ENCODE assay signal across 24 cellular contexts in the genomic region with DNA sequence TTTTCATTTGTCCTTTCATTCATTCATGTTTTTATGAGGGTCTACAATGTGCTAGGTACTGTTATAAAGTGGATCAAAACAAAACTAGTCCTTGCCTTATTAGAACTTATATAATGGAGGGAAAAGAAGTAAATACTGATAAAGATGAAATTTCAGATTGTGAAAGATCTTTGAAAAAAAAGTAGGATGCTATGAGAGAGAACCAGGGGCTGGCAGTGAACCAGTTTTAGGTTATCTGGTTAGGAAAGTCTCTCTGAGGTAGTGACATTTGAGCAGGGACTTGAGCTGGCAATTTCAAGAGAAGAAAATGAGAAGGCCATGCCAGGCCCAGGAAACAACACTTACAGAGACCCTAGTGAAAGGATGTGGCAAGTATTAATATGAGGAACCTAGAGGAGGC. TPM values are rescaled to one million over a fixed set of nuclear protein-coding genes. Genes with fewer than 3 reads are reported as not detected.
DNase-seq lines count a peak whose midpoint lies in the region; ATAC-seq and TF ChIP-seq lines count a peak whose summit lies in the region.
"Had no signal": no experiment of that assay in that cellular context is flagged by ENCODE, and none has a peak within 500 bp of the region (broad histone marks: within the 10 kb centered on the region; RNA-seq: fewer than 3 reads in every experiment).

No MANE protein-coding gene starts in this region.

- H3K4me2 ChIP-seq in SK-N-SH = peak overlapping the region; percentile 44; the same call in 1 of the 2 replicates

- no peaks in the 10 kb centered on the region for H3K9me3 Mint-ChIP-seq in stimulated activated effector memory CD8-positive, alpha-beta T cell treated with anti-CD3 and anti-CD28 coated beads, Interleukin-12 subunit alpha, Interleukin-12 subunit beta, amount 100 ng/mL, for 72 hours
- H3K9me3 Mint-ChIP-seq: activated naive CD4-positive, alpha-beta T cell treated with anti-CD3 and anti-CD28 coated beads, Interleukin-2, amount 50 U/mL, for 72 hours; activated T-helper 17 cell treated with anti-CD3 and anti-CD28 coated beads, Interleukin-2, amount 50 U/mL, for 72 hours; nephron progenitor cell had no signal

- ATAC-seq in SK-N-SH treated with all-trans-retinoic acid at 6 μM for 48 hours = no peak
- ATAC-seq in foreskin keratinocyte = no peak
- peak; percentile 21 for ATAC-seq in stimulated activated effector memory CD8-positive, alpha-beta T cell treated with anti-CD3 and anti-CD28 coated beads, Interleukin-12 subunit alpha, Interleukin-12 subunit beta, amount 100 ng/mL, for 72 hours
- no peak for ATAC-seq in HG03342 (IDR thresholded peaks at IDR 0.05; ENCODE audit: unreplicated experiment)
- ATAC-seq: activated T-helper 17 cell treated with anti-CD3 and anti-CD28 coated beads, Interleukin-2, amount 50 U/mL, for 72 hours; mucosa of descending colon had no signal

- H3K4me1 Mint-ChIP-seq in stimulated activated effector memory CD8-positive, alpha-beta T cell treated with anti-CD3 and anti-CD28 coated beads, Interleukin-12 subunit alpha, Interleukin-12 subunit beta, amount 100 ng/mL, for 72 hours = no peaks in the 10 kb centered on the region
- H3K4me1 Mint-ChIP-seq: activated B cell treated with CpG ODN at 0.5 μM for 24 hours; activated T-helper 17 cell treated with anti-CD3 and anti-CD28 coated beads, Interleukin-2, amount 50 U/mL, for 72 hours; nephron progenitor cell had no signal

- no peak for TF ChIP-seq EP300 in SK-N-SH (IDR thresholded peaks at IDR 0.05; ENCODE audit: borderline replicate concordance in 1 of 2, low read depth in 1 of 2, low read length in 1 of 2)

- no peak overlapping the region for H3K27ac Mint-ChIP-seq in stimulated activated effector memory CD8-positive, alpha-beta T cell treated with anti-CD3 and anti-CD28 coated beads, Interleukin-12 subunit alpha, Interleukin-12 subunit beta, amount 100 ng/mL, for 72 hours
- H3K27ac Mint-ChIP-seq: activated B cell treated with CpG ODN at 0.5 μM for 24 hours; activated naive CD4-positive, alpha-beta T cell treated with anti-CD3 and anti-CD28 coated beads, Interleukin-2, amount 50 U/mL, for 72 hours; activated T-helper 17 cell treated with anti-CD3 and anti-CD28 coated beads, Interleukin-2, amount 50 U/mL, for 72 hours; nephron progenitor cell had no signal

- H2AFZ ChIP-seq in SK-N-SH (ENCODE audit: low read depth) = peak overlapping the region; percentile 64

- H3K79me2 ChIP-seq in SK-N-SH (ENCODE audit: insufficient read depth) = no peaks in the 10 kb centered on the region

- intact Hi-C loops in prostate gland (cut with DNase I) = no loop called here

- peak overlapping the region; percentile 75 for H3K9ac ChIP-seq in SK-N-SH

- TF ChIP-seq RAD21 in SK-N-SH (IDR thresholded peaks at IDR 0.05; ENCODE audit: low read length) = no peak

- DNase-seq in SK-N-SH = no peak
- DNase-seq in cardiac fibroblast (ENCODE audit: low read depth in 2 of 2) = peak; percentile 32 to 47
- no peak for DNase-seq in foreskin keratinocyte
- no peak for DNase-seq in stimulated activated effector memory CD8-positive, alpha-beta T cell treated with anti-CD3 and anti-CD28 coated beads, Interleukin-12 subunit alpha, Interleukin-12 subunit beta, amount 100 ng/mL, for 72 hours (ENCODE audit: low spot score in 2 of 2)
- DNase-seq in prostate gland (ENCODE audit: low spot score) = no peak
- no peak for DNase-seq in cerebellum (ENCODE audit: low spot score)
- DNase-seq: activated B cell treated with CpG ODN at 0.5 μM for 24 hours; activated CD8-positive, alpha-beta memory T cell treated with anti-CD3 and anti-CD28 coated beads, Interleukin-2, amount 50 U/mL, for 48 hours; aorta; effector CD4-positive, alpha-beta T cell; erythroblast; mucosa of descending colon; NCI-H1105; NCI-H2029 treated with DMSO at 0.1 percent for 48 hours; NCI-H345; nephron progenitor cell; posterior cingulate gyrus; Right ventricle myocardium superior had no signal

- H3K4me3 Mint-ChIP-seq in stimulated activated effector memory CD8-positive, alpha-beta T cell treated with anti-CD3 and anti-CD28 coated beads, Interleukin-12 subunit alpha, Interleukin-12 subunit beta, amount 100 ng/mL, for 72 hours = no peak overlapping the region
- H3K4me3 Mint-ChIP-seq: activated B cell treated with CpG ODN at 0.5 μM for 24 hours; activated T-helper 17 cell treated with anti-CD3 and anti-CD28 coated beads, Interleukin-2, amount 50 U/mL, for 72 hours; nephron progenitor cell had no signal

- H3K27me3 ChIP-seq in SK-N-SH (ENCODE audit: insufficient read depth) (no peaks in the 10 kb centered on the region), foreskin keratinocyte (no peaks in the 10 kb centered on the region), prostate gland (replicated peaks; ENCODE audit: insufficient read depth) (no peaks in the 10 kb centered on the region)

- H3K36me3 Mint-ChIP-seq in stimulated activated effector memory CD8-positive, alpha-beta T cell treated with anti-CD3 and anti-CD28 coated beads, Interleukin-12 subunit alpha, Interleukin-12 subunit beta, amount 100 ng/mL, for 72 hours = no peaks in the 10 kb centered on the region
- H3K36me3 Mint-ChIP-seq: activated naive CD4-positive, alpha-beta T cell treated with anti-CD3 and anti-CD28 coated beads, Interleukin-2, amount 50 U/mL, for 72 hours had no signal

- no peaks in the 10 kb centered on the region for H4K20me1 ChIP-seq in SK-N-SH (ENCODE audit: insufficient read depth)

- H3K4me1 ChIP-seq in SK-N-SH (ENCODE audit: control insufficient read depth in 1 of 2, insufficient read depth in 2 of 2, low read depth in 1 of 2, low read length in 1 of 2) = peaks cover 0 to 55% of the 10 kb centered on the region in 2 experiments; a peak in 3 of 4 replicates
- H3K4me1 ChIP-seq in foreskin keratinocyte = peaks cover 28% of the 10 kb centered on the region
- H3K4me1 ChIP-seq in prostate gland (replicated peaks) = no peaks in the 10 kb centered on the region
- H3K4me1 ChIP-seq: HAP-1 had no signal

- H3K4me3 ChIP-seq in SK-N-SH (ENCODE audit: low read depth in 2 of 2, low read length in 1 of 2) = no peak overlapping the region
- no peak overlapping the region for H3K4me3 ChIP-seq in cardiac fibroblast (replicated peaks in 1 of 2; ENCODE audit: low read depth in 2 of 2, low read length in 2 of 2)
- H3K4me3 ChIP-seq in prostate gland = no peak overlapping the region
- H3K4me3 ChIP-seq: HAP-1, mucosa of descending colon had no signal

- TF ChIP-seq CTCF in SK-N-SH (IDR thresholded peaks at IDR 0.05) = no peak
- TF ChIP-seq CTCF in cardiac fibroblast (IDR thresholded peaks at IDR 0.05; ENCODE audit: low read depth, low read length) = no peak
- TF ChIP-seq CTCF in foreskin keratinocyte (conservative IDR thresholded peaks at IDR 0.05) = no peak
- no peak for TF ChIP-seq CTCF in prostate gland (IDR thresholded peaks at IDR 0.05)

- POLR2A ChIA-PET in SK-N-SH (lab: Yijun Ruan, JAX) = no interaction called here

- CTCF ChIA-PET in SK-N-SH (lab: Yijun Ruan, JAX) = interaction anchor here (1.0 kb wide), 1 partner anchor 9 kb away, joined by 3 read pairs; no protein-coding TSS in a partner anchor

- H3K27ac ChIP-seq in SK-N-SH (ENCODE audit: low read depth in 2 of 2, low read length in 1 of 2) (peak overlapping the region; percentile 55 to 98; a peak in 3 of 4 replicates), foreskin keratinocyte (peak overlapping the region; percentile 87), prostate gland (no peak overlapping the region)
- H3K27ac ChIP-seq: 22Rv1 had no signal

- no peaks in the 10 kb centered on the region for H3K36me3 ChIP-seq in SK-N-SH (replicated peaks in 1 of 2; ENCODE audit: control insufficient read depth in 1 of 2, insufficient read depth in 2 of 2, low read length in 1 of 2)
- H3K36me3 ChIP-seq in prostate gland = no peaks in the 10 kb centered on the region
- H3K36me3 ChIP-seq: HAP-1 had no signal

- TF ChIP-seq POLR2A in prostate gland (IDR thresholded peaks at IDR 0.05) = no peak

- H3F3A ChIP-seq in SK-N-SH (replicated peaks; ENCODE audit: insufficient read depth) = peaks cover 58% of the 10 kb centered on the region

- no peaks in the 10 kb centered on the region for H3K9me2 ChIP-seq in SK-N-SH

- H3K9me3 ChIP-seq in SK-N-SH (no peaks in the 10 kb centered on the region), prostate gland (no peaks in the 10 kb centered on the region)
- H3K9me3 ChIP-seq: HAP-1, mucosa of descending colon had no signal

TF ChIP-seq in SK-N-SH, 30 proteins besides CTCF, POLR2A, EP300 and RAD21 (continues in another document):
- TF ChIP-seq JUND (IDR thresholded peaks at IDR 0.05) = no peak
- TF ChIP-seq, protein P1, sequence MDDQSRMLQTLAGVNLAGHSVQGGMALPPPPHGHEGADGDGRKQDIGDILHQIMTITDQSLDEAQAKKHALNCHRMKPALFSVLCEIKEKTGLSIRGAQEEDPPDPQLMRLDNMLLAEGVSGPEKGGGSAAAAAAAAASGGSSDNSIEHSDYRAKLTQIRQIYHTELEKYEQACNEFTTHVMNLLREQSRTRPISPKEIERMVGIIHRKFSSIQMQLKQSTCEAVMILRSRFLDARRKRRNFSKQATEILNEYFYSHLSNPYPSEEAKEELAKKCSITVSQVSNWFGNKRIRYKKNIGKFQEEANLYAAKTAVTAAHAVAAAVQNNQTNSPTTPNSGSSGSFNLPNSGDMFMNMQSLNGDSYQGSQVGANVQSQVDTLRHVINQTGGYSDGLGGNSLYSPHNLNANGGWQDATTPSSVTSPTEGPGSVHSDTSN (IDR thresholded peaks at IDR 0.05) = no peak
- TF ChIP-seq, protein P2, sequence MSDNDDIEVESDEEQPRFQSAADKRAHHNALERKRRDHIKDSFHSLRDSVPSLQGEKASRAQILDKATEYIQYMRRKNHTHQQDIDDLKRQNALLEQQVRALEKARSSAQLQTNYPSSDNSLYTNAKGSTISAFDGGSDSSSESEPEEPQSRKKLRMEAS (IDR thresholded peaks at IDR 0.05; ENCODE audit: low read depth) = no peak

TF ChIP-seq in SK-N-SH treated with all-trans-retinoic acid at 6 μM for 48 hours, 23 proteins besides CTCF, POLR2A, EP300 and RAD21:
- TF ChIP-seq ZNF8 (CRISPR knock-in tag; IDR thresholded peaks at IDR 0.05) (no peak), ARNTL (CRISPR knock-in tag; IDR thresholded peaks at IDR 0.05; ENCODE audit: borderline replicate concordance, low read depth) (no peak), ZNF70 (CRISPR knock-in tag; IDR thresholded peaks at IDR 0.05) (no peak), RARB (CRISPR knock-in tag; IDR thresholded peaks at IDR 0.05) (no peak), ZFP30 (CRISPR knock-in tag; IDR thresholded peaks at IDR 0.05) (no peak)

RNA-seq across cellular contexts. Expression of a gene that starts 57.3 kb away (rescaled TPM):
- polyA plus RNA-seq in SK-N-SH (2012; rRNA removed) = 8.8 and 9.2 TPM in 2 replicates
- 8.1 and 8.4 TPM in 2 replicates for polyA plus RNA-seq in SK-N-SH (2012; cell fraction: cytosol; rRNA removed)
- polyA plus RNA-seq in SK-N-SH (2012; cell fraction: nucleus; rRNA removed) = 14.7 and 20.5 TPM in 2 replicates
- 20.8 and 22.3 TPM in 2 replicates for total RNA-seq in foreskin keratinocyte
- polyA plus RNA-seq in foreskin keratinocyte = 4.2 and 5.0 TPM in 2 replicates
- total RNA-seq in prostate gland = 1 to 10 TPM in 1 of 2 donors, under 1 TPM in 1; 0.36 to 3.5 TPM
- 9.3 TPM for total RNA-seq in cerebellum
- polyA plus RNA-seq: aorta had no signal

Comparison
In these comparisons a context has a peak if more than half of its experiments do, and no peak if none do; other contexts are left out.
1. DNase-seq: peak in cardiac fibroblast (2 of 2); none in SK-N-SH (single experiment), foreskin keratinocyte (0 of 2), stimulated activated effector memory CD8-positive, alpha-beta T cell treated with anti-CD3 and anti-CD28 coated beads, Interleukin-12 subunit alpha, Interleukin-12 subunit beta, amount 100 ng/mL, for 72 hours (0 of 2), prostate gland (single experiment) and cerebellum (single experiment).
2. H3K27ac ChIP-seq: peak in SK-N-SH (2 of 2) and foreskin keratinocyte (single experiment); none in prostate gland (0 of 2).